Comparison of ENCODE assay signal across 1 cellular context in genomic region chr3:197603317-197603933, GRCh38.
TF ChIP-seq lines count a peak whose summit lies in the region.

No MANE protein-coding gene starts in this region.

TF ChIP-seq in liver, 16 proteins besides CTCF, POLR2A, EP300 and RAD21 (continued from another document):
- TF ChIP-seq ZBTB33 (IDR thresholded peaks at IDR 0.05) = no peak
- TF ChIP-seq TAF1 (conservative IDR thresholded peaks at IDR 0.05) = no peak
- TF ChIP-seq GABPA (IDR thresholded peaks at IDR 0.05 in 1 of 2, conservative IDR thresholded peaks at IDR 0.05 in 1 of 2) = no peak
- TF ChIP-seq FOXA2 (IDR thresholded peaks at IDR 0.05) = no peak
- no peak for TF ChIP-seq MAX (IDR thresholded peaks at IDR 0.05)
- no peak for TF ChIP-seq HNF4A (conservative IDR thresholded peaks at IDR 0.05)
- no peak for TF ChIP-seq NR2F2 (IDR thresholded peaks at IDR 0.05)
- no peak for TF ChIP-seq RXRA (IDR thresholded peaks at IDR 0.05)
- no peak for TF ChIP-seq HNF4G (IDR thresholded peaks at IDR 0.05)
- no peak for TF ChIP-seq EGR1 (IDR thresholded peaks at IDR 0.05; ENCODE audit: low read depth in 2 of 2)
- no peak for TF ChIP-seq ATF3 (IDR thresholded peaks at IDR 0.05)
- no peak for TF ChIP-seq FOXA1 (IDR thresholded peaks at IDR 0.05)
- TF ChIP-seq SP1 (IDR thresholded peaks at IDR 0.05) = no peak
